Comparison of ENCODE assay signal across 24 cellular contexts in the genomic region with DNA sequence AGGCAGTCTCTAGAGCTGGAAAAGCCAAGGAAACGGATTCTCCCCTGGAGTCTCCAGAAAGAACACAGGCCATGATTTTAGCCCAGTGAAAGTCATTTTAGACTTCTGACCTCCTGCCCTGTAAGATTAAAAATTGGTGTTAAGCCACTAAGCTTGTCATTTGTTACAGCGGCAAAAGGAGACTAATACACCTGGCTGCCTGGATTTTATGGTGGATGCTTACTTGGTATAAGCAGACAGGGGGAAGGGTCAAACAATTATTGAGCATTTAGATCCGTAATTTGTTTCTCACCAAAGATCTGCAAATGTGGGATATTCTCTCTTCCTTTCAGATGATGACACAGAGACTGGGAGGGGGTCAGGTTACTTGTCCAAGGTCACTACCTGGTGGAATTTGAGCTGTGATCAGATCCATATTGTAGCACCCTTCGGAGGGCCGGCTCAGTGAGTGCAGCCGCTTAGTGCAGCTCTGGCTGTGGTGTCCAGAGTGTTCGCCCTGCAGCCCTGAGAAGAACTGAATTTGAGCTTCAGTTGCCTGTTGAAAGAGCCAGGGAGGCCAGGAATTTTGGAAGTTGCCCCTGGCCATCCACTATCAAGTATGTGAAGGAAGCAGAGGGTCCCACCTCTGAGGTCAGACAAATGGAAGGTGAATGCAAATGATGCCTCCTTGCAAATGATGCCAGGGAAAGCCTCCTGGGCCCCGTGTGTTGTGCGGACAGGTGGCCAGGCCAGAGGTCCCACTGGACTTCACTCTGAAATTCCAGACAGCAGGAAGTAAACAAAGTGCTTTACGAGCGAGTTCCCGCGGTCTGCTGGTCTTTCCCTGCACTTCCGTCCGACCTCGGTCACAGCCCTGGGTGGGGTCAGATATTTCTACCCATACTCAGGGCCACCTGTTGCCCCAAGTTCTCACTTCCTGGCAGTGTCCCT. TPM values are rescaled to one million over a fixed set of nuclear protein-coding genes. Genes with fewer than 3 reads are reported as not detected.
DNase-seq lines count a peak whose midpoint lies in the region; ATAC-seq and TF ChIP-seq lines count a peak whose summit lies in the region.
"Had no signal": no experiment of that assay in that cellular context is flagged by ENCODE, and none has a peak within 500 bp of the region (broad histone marks: within the 10 kb centered on the region; RNA-seq: fewer than 3 reads in every experiment).

No MANE protein-coding gene starts in this region.

- BruUV-seq in Calu3 (replicated peaks; lab: Mats Ljungman, UMichigan) = no TSS peak

- intact Hi-C loops in Calu3 (cut with micrococcal nuclease; ENCODE audit: unreplicated experiment) = no loop called here

- ATAC-seq in HG03439 (IDR thresholded peaks at IDR 0.05; ENCODE audit: unreplicated experiment) = no peak
- ATAC-seq in activated CD8-positive, alpha-beta T cell treated with anti-CD3 and anti-CD28 coated beads, Interleukin-2, amount 10 ng/mL, durations not matched to agents 7 days and 5 days = no peak
- ATAC-seq in GM19324 (IDR thresholded peaks at IDR 0.05; ENCODE audit: low FRiP score, unreplicated experiment) = no peak
- ATAC-seq: activated CD4-positive, alpha-beta T cell treated with anti-CD3 and anti-CD28 coated beads for 36 hours; GM23338; T-helper 17 cell had no signal

- DNase-seq in Calu3 (peak; percentile 57), SW480 (ENCODE audit: low spot score) (peak; percentile 83), kidney tubule cell (ENCODE audit: low spot score) (peak; percentile 27), nephron progenitor cell (no peak), hippocampal formation (lab: John Stamatoyannopoulos, UW) (no peak)
- DNase-seq in activated CD8-positive, alpha-beta T cell treated with anti-CD3 and anti-CD28 coated beads, Interleukin-2, amount 10 ng/mL, durations not matched to agents 7 days and 5 days = no peak
- DNase-seq: activated CD4-positive, alpha-beta T cell treated with anti-CD3 and anti-CD28 coated beads for 36 hours; activated T-cell treated with anti-CD3 and anti-CD28 coated beads, Interleukin-2, amount 50 U/mL, for 24 hours; CD4-positive, alpha-beta memory T cell; DMS 273 treated with DMSO at 0.1 percent for 48 hours; kidney; mammary epithelial cell; NCI-H1105; NCI-H2029 treated with DMSO at 0.1 percent for 48 hours; NCI-H226; NCI-H69; RPMI8226; stimulated activated CD4-positive, alpha-beta T cell treated with anti-CD3 and anti-CD28 coated beads, Interleukin-15, amount 100 ng/mL, for 24 hours; stimulated activated naive CD4-positive, alpha-beta T cell; T-helper 17 cell had no signal

- CTCF ChIA-PET in Calu3 (lab: Charles Lee) = no interaction called here
- CTCF ChIA-PET in activated CD8-positive, alpha-beta T cell treated with anti-CD3 and anti-CD28 coated beads, Interleukin-2, amount 10 ng/mL, durations not matched to agents 7 days and 5 days (lab: Charles Lee) = no interaction called here

- no peaks in the 10 kb centered on the region for H3K27me3 Mint-ChIP-seq in Calu3 (ENCODE audit: unreplicated experiment)
- H3K27me3 Mint-ChIP-seq in nephron progenitor cell (ENCODE audit: low read depth, poor library complexity) = no peaks in the 10 kb centered on the region
- no peaks in the 10 kb centered on the region for H3K27me3 Mint-ChIP-seq in activated CD8-positive, alpha-beta T cell treated with anti-CD3 and anti-CD28 coated beads, Interleukin-2, amount 10 ng/mL, durations not matched to agents 7 days and 5 days (ENCODE audit: low read depth)
- H3K27me3 Mint-ChIP-seq: activated CD4-positive, alpha-beta T cell treated with anti-CD3 and anti-CD28 coated beads for 36 hours; activated T-cell treated with anti-CD3 and anti-CD28 coated beads, Interleukin-2, amount 50 U/mL, for 24 hours; CD4-positive, alpha-beta memory T cell; central memory CD8-positive, alpha-beta T cell; T-helper 17 cell had no signal

- H3K4me3 Mint-ChIP-seq in Calu3 (ENCODE audit: low read depth, unreplicated experiment) (peak overlapping the region; percentile 40), nephron progenitor cell (no peak overlapping the region)
- no peak overlapping the region for H3K4me3 Mint-ChIP-seq in activated CD8-positive, alpha-beta T cell treated with anti-CD3 and anti-CD28 coated beads, Interleukin-2, amount 10 ng/mL, durations not matched to agents 7 days and 5 days
- H3K4me3 Mint-ChIP-seq: activated CD4-positive, alpha-beta T cell treated with anti-CD3 and anti-CD28 coated beads for 36 hours; activated T-cell treated with anti-CD3 and anti-CD28 coated beads, Interleukin-2, amount 50 U/mL, for 24 hours; CD4-positive, alpha-beta memory T cell; central memory CD8-positive, alpha-beta T cell; GM23338; T-helper 17 cell had no signal

- POLR2A ChIA-PET in activated CD8-positive, alpha-beta T cell treated with anti-CD3 and anti-CD28 coated beads, Interleukin-2, amount 10 ng/mL, durations not matched to agents 7 days and 5 days (lab: Charles Lee) = no interaction called here

- H3K9me3 Mint-ChIP-seq in Calu3 (ENCODE audit: low read depth, unreplicated experiment) (no peaks in the 10 kb centered on the region), nephron progenitor cell (peaks cover 13% of the 10 kb centered on the region)
- no peaks in the 10 kb centered on the region for H3K9me3 Mint-ChIP-seq in activated CD8-positive, alpha-beta T cell treated with anti-CD3 and anti-CD28 coated beads, Interleukin-2, amount 10 ng/mL, durations not matched to agents 7 days and 5 days (ENCODE audit: insufficient read depth)
- H3K9me3 Mint-ChIP-seq: activated T-cell treated with anti-CD3 and anti-CD28 coated beads, Interleukin-2, amount 50 U/mL, for 24 hours; CD4-positive, alpha-beta memory T cell; central memory CD8-positive, alpha-beta T cell; GM23338 had no signal

- H3K27ac Mint-ChIP-seq in Calu3 (ENCODE audit: unreplicated experiment) (peak overlapping the region; percentile 61), nephron progenitor cell (peak overlapping the region; percentile 8)
- no peak overlapping the region for H3K27ac Mint-ChIP-seq in activated CD8-positive, alpha-beta T cell treated with anti-CD3 and anti-CD28 coated beads, Interleukin-2, amount 10 ng/mL, durations not matched to agents 7 days and 5 days
- H3K27ac Mint-ChIP-seq: activated CD4-positive, alpha-beta T cell treated with anti-CD3 and anti-CD28 coated beads for 36 hours; activated T-cell treated with anti-CD3 and anti-CD28 coated beads, Interleukin-2, amount 50 U/mL, for 24 hours; CD4-positive, alpha-beta memory T cell; GM23338 had no signal

- H3K36me3 Mint-ChIP-seq in Calu3 (ENCODE audit: insufficient read depth, unreplicated experiment) (peaks cover 10% of the 10 kb centered on the region), nephron progenitor cell (ENCODE audit: low read depth) (peaks cover 42% of the 10 kb centered on the region)
- H3K36me3 Mint-ChIP-seq in activated CD8-positive, alpha-beta T cell treated with anti-CD3 and anti-CD28 coated beads, Interleukin-2, amount 10 ng/mL, durations not matched to agents 7 days and 5 days (ENCODE audit: low read depth) = peaks cover 5% of the 10 kb centered on the region

- H3K4me1 Mint-ChIP-seq in Calu3 (ENCODE audit: low read depth, unreplicated experiment) (peaks cover 55% of the 10 kb centered on the region), nephron progenitor cell (peaks cover 14% of the 10 kb centered on the region)
- H3K4me1 Mint-ChIP-seq in activated CD8-positive, alpha-beta T cell treated with anti-CD3 and anti-CD28 coated beads, Interleukin-2, amount 10 ng/mL, durations not matched to agents 7 days and 5 days (ENCODE audit: low read depth) = peaks cover 6% of the 10 kb centered on the region

- no peak for TF ChIP-seq CTCF in Calu3 (IDR thresholded peaks at IDR 0.05; ENCODE audit: unreplicated experiment)
- no peak for TF ChIP-seq CTCF in nephron progenitor cell (IDR thresholded peaks at IDR 0.05)

RNA-seq across cellular contexts. Expression of a gene that starts 15.1 kb away (rescaled TPM):
- 54.8 and 58.0 TPM in 2 replicates for total RNA-seq in Calu3 (2022)
- total RNA-seq in activated CD8-positive, alpha-beta T cell treated with anti-CD3 and anti-CD28 coated beads, Interleukin-2, amount 10 ng/mL, durations not matched to agents 7 days and 5 days = 10 to 100 TPM; 52.8 to 54.6 TPM

RNA-seq across cellular contexts. Expression of a gene that starts 33.5 kb away (rescaled TPM):
- total RNA-seq in Calu3 (2022) = 0.97 and 1.1 TPM in 2 replicates
- total RNA-seq in activated CD8-positive, alpha-beta T cell treated with anti-CD3 and anti-CD28 coated beads, Interleukin-2, amount 10 ng/mL, durations not matched to agents 7 days and 5 days = 10 to 100 TPM; 91.5 TPM

Comparison
In these comparisons a context has a peak if more than half of its experiments do, and no peak if none do; other contexts are left out.
1. DNase-seq: peak in Calu3 (single experiment), SW480 (single experiment) and kidney tubule cell (single experiment); none in nephron progenitor cell (single experiment), hippocampal formation (0 of 2) and activated CD8-positive, alpha-beta T cell treated with anti-CD3 and anti-CD28 coated beads, Interleukin-2, amount 10 ng/mL, durations not matched to agents 7 days and 5 days (single experiment).
2. RNA of a gene that starts 33.5 kb away (total RNA-seq): 91.5 TPM in activated CD8-positive, alpha-beta T cell treated with anti-CD3 and anti-CD28 coated beads, Interleukin-2, amount 10 ng/mL, durations not matched to agents 7 days and 5 days; 0.97 to 1.1 TPM in Calu3; every median in the first group is over 10 times any median in the second.